In genomic region chr6:154482858-154483257, GRCh38 we compare ENCODE assay signal across 2 cellular contexts.
TF ChIP-seq lines count a peak whose summit lies in the region.

No MANE protein-coding gene starts in this region.

TF ChIP-seq in liver, 16 proteins besides CTCF, POLR2A, EP300 and RAD21:
- TF ChIP-seq NR2F2 (IDR thresholded peaks at IDR 0.05) = peak; percentile 62
- no peak for TF ChIP-seq REST (IDR thresholded peaks at IDR 0.05)
- peak in 1 of 2 donors; percentile 5 for TF ChIP-seq RXRA (IDR thresholded peaks at IDR 0.05)
- TF ChIP-seq FOXA2 (IDR thresholded peaks at IDR 0.05) = no peak
TF ChIP-seq in liver: peak in this region for 2.

TF ChIP-seq in HepG2, 621 proteins besides CTCF, POLR2A, EP300 and RAD21:
- no peak for TF ChIP-seq ZBTB2 (CRISPR knock-in tag; IDR thresholded peaks at IDR 0.05; ENCODE audit: low read depth)
- TF ChIP-seq KLF12 (CRISPR knock-in tag; IDR thresholded peaks at IDR 0.05; ENCODE audit: borderline replicate concordance) = no peak
- no peak for TF ChIP-seq HOXD1 (CRISPR knock-in tag; IDR thresholded peaks at IDR 0.05)
- no peak for TF ChIP-seq ZNF30 (CRISPR knock-in tag; IDR thresholded peaks at IDR 0.05)
- TF ChIP-seq ZNF784 (CRISPR knock-in tag; IDR thresholded peaks at IDR 0.05; ENCODE audit: borderline replicate concordance) = no peak
- TF ChIP-seq ZNF12 (CRISPR knock-in tag; IDR thresholded peaks at IDR 0.05) = no peak
- TF ChIP-seq ZC3H13 (CRISPR knock-in tag; IDR thresholded peaks at IDR 0.05) = no peak
- TF ChIP-seq ZNF576 (CRISPR knock-in tag; IDR thresholded peaks at IDR 0.05) = no peak
- no peak for TF ChIP-seq ZNF780A (CRISPR knock-in tag; IDR thresholded peaks at IDR 0.05)
- TF ChIP-seq ZNF567 (CRISPR knock-in tag; IDR thresholded peaks at IDR 0.05; ENCODE audit: borderline replicate concordance) = no peak
- no peak for TF ChIP-seq ZNF674 (CRISPR knock-in tag; IDR thresholded peaks at IDR 0.05; ENCODE audit: low read depth)
- no peak for TF ChIP-seq RXRA (CRISPR knock-in tag; IDR thresholded peaks at IDR 0.05)
- TF ChIP-seq ZNF142 (CRISPR knock-in tag; IDR thresholded peaks at IDR 0.05) = no peak
